ENCODE assay signal across 20 cellular contexts in the genomic region with DNA sequence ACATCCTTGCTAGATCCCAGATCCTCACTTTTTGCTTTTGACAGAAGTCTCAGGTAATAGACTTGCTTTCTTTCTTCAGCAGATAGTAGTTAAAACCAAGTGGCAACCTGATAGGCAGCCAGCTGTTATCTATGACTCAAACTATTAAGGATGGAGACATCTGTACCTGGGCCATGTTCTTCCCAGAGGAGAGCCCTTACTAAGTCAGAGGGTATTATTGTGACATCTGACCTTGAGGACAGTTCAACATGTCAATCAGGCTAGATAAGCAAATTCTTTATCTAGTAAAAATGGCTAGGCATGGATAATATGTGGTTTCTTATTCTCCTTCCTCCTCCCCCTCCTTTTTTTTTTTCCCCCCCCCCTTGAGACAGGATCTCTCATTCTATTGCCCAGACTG.
"Had no signal": no experiment of that assay in that cellular context is flagged by ENCODE, and none has a peak within 500 bp of the region (broad histone marks: within the 10 kb centered on the region; RNA-seq: fewer than 3 reads in every experiment).

No MANE protein-coding gene starts in this region.

- H3K27ac ChIP-seq: breast epithelium, neutrophil, parathyroid adenoma, testis had no signal

- ATAC-seq: activated naive CD8-positive, alpha-beta T cell treated with anti-CD3 and anti-CD28 coated beads, Interleukin-2, amount 50 U/mL, for 24 hours; activated T-cell treated with anti-CD3 and anti-CD28 coated beads, Interleukin-2, amount 50 U/mL, for 4 hours; naive thymus-derived CD4-positive, alpha-beta T cell had no signal

- DNase-seq: activated CD4-positive, alpha-beta T cell treated with anti-CD3 and anti-CD28 coated beads, Interleukin-2, amount 50 U/mL, for 1 hour; activated CD8-positive, alpha-beta memory T cell treated with anti-CD3 and anti-CD28 coated beads, Interleukin-2, amount 50 U/mL, for 4 hours; activated naive CD4-positive, alpha-beta T cell treated with anti-CD3 and anti-CD28 coated beads, Interleukin-2, amount 10 ng/mL, durations not matched to agents 7 days and 5 days; activated naive CD8-positive, alpha-beta T cell treated with anti-CD3 and anti-CD28 coated beads, Interleukin-2, amount 50 U/mL, for 24 hours; activated T-cell treated with anti-CD3 and anti-CD28 coated beads, Interleukin-2, amount 50 U/mL, for 4 hours; aorta; cortex of kidney; immature natural killer cell; kidney glomerular epithelial cell; mucosa of descending colon; naive thymus-derived CD4-positive, alpha-beta T cell; stimulated activated CD4-positive, alpha-beta T cell treated with anti-CD3 and anti-CD28 coated beads, Interleukin-12 subunit alpha, Interleukin-12 subunit beta, amount 100 ng/mL, for 4 hours; stimulated activated CD4-positive, alpha-beta T cell treated with anti-CD3 and anti-CD28 coated beads, Interleukin-2, amount 100 ng/mL, for 24 hours; T-helper 1 cell; T1000; testis had no signal

- H3K4me1 ChIP-seq: breast epithelium had no signal

- H3K27me3 ChIP-seq: breast epithelium, testis, upper lobe of left lung had no signal

- H3K9me3 ChIP-seq: breast epithelium, mucosa of descending colon, neutrophil, testis, upper lobe of left lung had no signal

- H3K36me3 ChIP-seq: breast epithelium, neutrophil, upper lobe of left lung had no signal

- H3K4me3 ChIP-seq: breast epithelium, mucosa of descending colon, testis, upper lobe of left lung had no signal
